ENCODE assay signal across 8 cellular contexts in the genomic region with DNA sequence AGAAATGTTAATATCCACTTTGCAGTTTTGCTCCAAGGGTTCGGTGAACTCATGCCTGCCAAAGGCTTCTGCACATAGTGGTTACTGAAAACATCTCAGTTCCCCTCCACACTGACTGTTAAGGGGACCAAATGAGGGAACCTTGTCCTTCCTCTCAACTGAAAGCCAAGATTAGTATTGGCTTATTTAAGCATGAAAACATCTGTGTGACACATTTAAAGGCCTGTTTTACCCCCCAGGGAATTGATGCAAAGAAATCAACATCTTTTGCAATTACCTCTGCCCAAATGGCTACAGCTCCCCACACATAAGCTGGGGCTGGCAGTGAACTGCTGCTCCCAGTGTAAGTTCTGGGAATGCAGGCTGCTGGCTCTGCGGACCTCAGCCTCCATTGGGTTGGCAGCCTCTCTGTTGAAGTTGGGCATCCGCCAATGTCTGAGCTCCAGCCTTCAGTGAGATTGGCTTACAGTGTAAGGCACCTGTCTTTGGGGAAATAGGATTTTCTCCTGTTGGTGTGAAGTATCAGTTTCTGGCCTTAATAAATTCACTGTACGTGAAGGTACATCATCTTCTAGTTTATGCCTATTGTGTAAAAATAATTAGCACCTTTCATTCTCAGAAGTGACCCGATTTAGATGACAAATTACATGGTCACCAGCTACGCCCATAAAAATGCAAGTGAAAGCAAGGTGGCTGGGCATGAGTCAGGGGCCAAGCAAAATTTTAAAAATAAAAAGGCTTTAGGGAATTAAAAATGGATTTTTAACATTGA.
DNase-seq lines count a peak whose midpoint lies in the region; ATAC-seq, FAIRE-seq and TF ChIP-seq lines count a peak whose summit lies in the region.

No MANE protein-coding gene starts in this region.

- H3K4me1 ChIP-seq in ovary (ENCODE audit: insufficient read depth) = no peaks in the 10 kb centered on the region

- CTCF ChIA-PET in activated B cell treated with CpG ODN at 0.5 μM for 24 hours (lab: Charles Lee) = interaction anchor here (0.8 to 7.1 kb wide), 5 partner anchors 30 to 256 kb away, joined by 3 to 59 read pairs (median 6); no protein-coding TSS in a partner anchor

- H3K27me3 Mint-ChIP-seq in activated B cell treated with CpG ODN at 0.5 μM for 24 hours = no peaks in the 10 kb centered on the region

- no peak for FAIRE-seq in RCC 7860 (lab: Jason Lieb, UNC)

- peak; percentile 45 for DNase-seq in activated B cell treated with CpG ODN at 0.5 μM for 24 hours
- peak; percentile 24 to 61 (median 44) for DNase-seq in ovary
- no peak for DNase-seq in activated naive CD4-positive, alpha-beta T cell treated with anti-CD3 and anti-CD28 coated beads, Interleukin-2, amount 50 U/mL, for 16 hours
- no peak for DNase-seq in RCC 7860 (ENCODE audit: low spot score)
- no peak for DNase-seq in glomerular visceral epithelial cell (ENCODE audit: extremely low spot score)
- no peak for DNase-seq in HT-29 (ENCODE audit: low spot score)

- peaks cover 9% of the 10 kb centered on the region for H3K36me3 Mint-ChIP-seq in activated B cell treated with CpG ODN at 0.5 μM for 24 hours (ENCODE audit: low read depth)

- peak overlapping the region; percentile 64 for H3K4me3 Mint-ChIP-seq in activated B cell treated with CpG ODN at 0.5 μM for 24 hours

- no peaks in the 10 kb centered on the region for H3K27me3 ChIP-seq in ovary

- WGBS in ovary, 3 donors = 61 to 83% (median 66%) methylated on average over 6 of the region's 6 CpGs

- POLR2A ChIA-PET in activated B cell treated with CpG ODN at 0.5 μM for 24 hours (lab: Charles Lee) = interaction anchor here (1.2 to 3.1 kb wide), 5 partner anchors 24 to 298 kb away, joined by 3 to 36 read pairs (median 5); no protein-coding TSS in a partner anchor

- peak; percentile 65 for ATAC-seq in GM18909 (IDR thresholded peaks at IDR 0.05; ENCODE audit: poor library complexity, unreplicated experiment)
- ATAC-seq in HG03025 (IDR thresholded peaks at IDR 0.05; ENCODE audit: low FRiP score, unreplicated experiment) = peak; percentile 60
- peak; percentile 90 for ATAC-seq in activated B cell treated with CpG ODN at 0.5 μM for 24 hours (ENCODE audit: low read depth)

- no peak overlapping the region for H3K4me3 ChIP-seq in ovary

- no peak for TF ChIP-seq POLR2A in ovary (IDR thresholded peaks at IDR 0.05)

- H3K27ac ChIP-seq in ovary = no peak overlapping the region

- no peak for TF ChIP-seq EP300 in ovary (IDR thresholded peaks at IDR 0.05)

- no peaks in the 10 kb centered on the region for H3K9me3 ChIP-seq in ovary

- H3K36me3 ChIP-seq in ovary = no peaks in the 10 kb centered on the region

- TF ChIP-seq CTCF in activated B cell treated with CpG ODN at 0.5 μM for 24 hours (IDR thresholded peaks at IDR 0.05) (no peak), ovary (IDR thresholded peaks at IDR 0.05) (no peak)

- H3K9me3 Mint-ChIP-seq in activated B cell treated with CpG ODN at 0.5 μM for 24 hours = no peaks in the 10 kb centered on the region

- intact Hi-C loops in activated B cell treated with CpG ODN at 0.5 μM for 24 hours (cut with micrococcal nuclease) = loop anchor here (1.0 to 5.0 kb wide), 6 partner anchors 15 to 864 kb away; no protein-coding TSS in a partner anchor
- intact Hi-C loops in ovary (cut with DNase I) = no loop called here

- peaks cover 83% of the 10 kb centered on the region for H3K4me1 Mint-ChIP-seq in activated B cell treated with CpG ODN at 0.5 μM for 24 hours

- H3K27ac Mint-ChIP-seq in activated B cell treated with CpG ODN at 0.5 μM for 24 hours = peak overlapping the region; percentile 81

Comparison
In these comparisons a context has a peak if more than half of its experiments do, and no peak if none do; other contexts are left out.
1. DNase-seq: peak in activated B cell treated with CpG ODN at 0.5 μM for 24 hours (single experiment) and ovary (5 of 5); none in activated naive CD4-positive, alpha-beta T cell treated with anti-CD3 and anti-CD28 coated beads, Interleukin-2, amount 50 U/mL, for 16 hours (single experiment), RCC 7860 (single experiment), glomerular visceral epithelial cell (single experiment) and HT-29 (single experiment).
2. Peak in every context shown above with its lines, with median percentiles within 50 percentile points of each other: ATAC-seq.